28 cellular contexts compared by ENCODE assay signal in the genomic region with DNA sequence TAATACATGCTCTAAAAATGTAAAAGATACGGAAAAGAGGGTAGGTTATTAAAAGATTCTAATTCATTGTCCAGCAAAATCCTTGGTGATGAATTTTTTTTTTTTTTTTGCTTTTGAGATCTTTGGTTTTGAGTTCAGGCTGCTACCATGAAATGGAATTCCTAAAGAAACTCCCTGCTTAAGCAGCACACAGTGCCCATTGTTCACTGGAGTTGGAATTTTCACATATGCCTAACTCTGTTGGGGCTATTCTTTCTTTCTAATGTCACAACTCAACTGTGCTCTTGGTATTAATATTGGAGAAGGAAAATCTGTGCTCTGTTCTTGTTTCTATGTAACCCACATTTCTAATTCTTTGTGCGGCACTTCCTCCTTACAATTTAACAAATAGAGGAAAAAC. TPM values are rescaled to one million over a fixed set of nuclear protein-coding genes. Genes with fewer than 3 reads are reported as not detected.
DNase-seq lines count a peak whose midpoint lies in the region; ATAC-seq and TF ChIP-seq lines count a peak whose summit lies in the region.
"Had no signal": no experiment of that assay in that cellular context is flagged by ENCODE, and none has a peak within 500 bp of the region (broad histone marks: within the 10 kb centered on the region; RNA-seq: fewer than 3 reads in every experiment).

No MANE protein-coding gene starts in this region.

- H2AFZ ChIP-seq in OCI-LY7 (ENCODE audit: low read length), result no peak overlapping the region
- H2AFZ ChIP-seq in smooth muscle cell (ENCODE audit: low read depth), result no peak overlapping the region
- H2AFZ ChIP-seq: hepatocyte had no signal

- no peak overlapping the region for H3K27ac Mint-ChIP-seq in activated naive CD4-positive, alpha-beta T cell treated with anti-CD3 and anti-CD28 coated beads, Interleukin-2, amount 50 U/mL, for 24 hours
- peak overlapping the region; percentile 44 for H3K27ac Mint-ChIP-seq in endodermal cell
- H3K27ac Mint-ChIP-seq: activated naive CD4-positive, alpha-beta T cell treated with anti-CD3 and anti-CD28 coated beads, Interleukin-2, amount 10 ng/mL, durations not matched to agents 7 days and 5 days had no signal

- TSS peak; percentile 1 for BruUV-seq in OCI-LY7 (replicated peaks; lab: Mats Ljungman, UMichigan)

- no peak overlapping the region for H3K9ac ChIP-seq in endodermal cell (ENCODE audit: extremely low read depth, low read length, poor library complexity, severe bottlenecking)
- H3K9ac ChIP-seq in smooth muscle cell (ENCODE audit: low read depth), result no peak overlapping the region

- H3K36me3 ChIP-seq in OCI-LY7 (ENCODE audit: insufficient read depth, low read length), result peaks cover 96% of the 10 kb centered on the region
- H3K36me3 ChIP-seq in endodermal cell (ENCODE audit: control insufficient read depth, insufficient read depth, low read length), result peaks cover 68% of the 10 kb centered on the region
- H3K36me3 ChIP-seq in smooth muscle cell (ENCODE audit: low read depth), result peaks cover 27% of the 10 kb centered on the region

- 98 to 100% methylated on average over 2 of the region's 2 CpGs for WGBS in endodermal cell (ENCODE audit: insufficient coverage in 1 of 2, insufficient read length in 1 of 2), 2 experiments
- 97% methylated on average over 2 of the region's 2 CpGs for WGBS in smooth muscle cell (ENCODE audit: low lambda C conversion rate)

- TF ChIP-seq CTCF in OCI-LY7 (conservative IDR thresholded peaks at IDR 0.05; ENCODE audit: low read length), result no peak
- no peak for TF ChIP-seq CTCF in endodermal cell (conservative IDR thresholded peaks at IDR 0.05)
- no peak for TF ChIP-seq CTCF in smooth muscle cell (IDR thresholded peaks at IDR 0.05; ENCODE audit: borderline replicate concordance, insufficient read depth, poor library complexity, severe bottlenecking)

- H3K36me3 Mint-ChIP-seq in activated naive CD4-positive, alpha-beta T cell treated with anti-CD3 and anti-CD28 coated beads, Interleukin-2, amount 50 U/mL, for 24 hours, result peaks cover 2% of the 10 kb centered on the region
- peaks cover 50% of the 10 kb centered on the region for H3K36me3 Mint-ChIP-seq in endodermal cell (ENCODE audit: low read depth)

- H3K4me3 Mint-ChIP-seq in activated naive CD4-positive, alpha-beta T cell treated with anti-CD3 and anti-CD28 coated beads, Interleukin-2, amount 50 U/mL, for 24 hours, result peak overlapping the region; percentile 61
- H3K4me3 Mint-ChIP-seq in endodermal cell, result no peak overlapping the region
- H3K4me3 Mint-ChIP-seq: activated naive CD4-positive, alpha-beta T cell treated with anti-CD3 and anti-CD28 coated beads, Interleukin-2, amount 10 ng/mL, durations not matched to agents 7 days and 5 days had no signal

- H3K27me3 Mint-ChIP-seq in activated naive CD4-positive, alpha-beta T cell treated with anti-CD3 and anti-CD28 coated beads, Interleukin-2, amount 50 U/mL, for 24 hours, result no peaks in the 10 kb centered on the region
- no peaks in the 10 kb centered on the region for H3K27me3 Mint-ChIP-seq in endodermal cell (ENCODE audit: insufficient read depth)
- H3K27me3 Mint-ChIP-seq: activated naive CD4-positive, alpha-beta T cell treated with anti-CD3 and anti-CD28 coated beads, Interleukin-2, amount 10 ng/mL, durations not matched to agents 7 days and 5 days had no signal

- no peak for ATAC-seq in HG03521 (IDR thresholded peaks at IDR 0.05; ENCODE audit: unreplicated experiment)
- ATAC-seq: K562 had no signal

- no peaks in the 10 kb centered on the region for H3K9me3 Mint-ChIP-seq in activated naive CD4-positive, alpha-beta T cell treated with anti-CD3 and anti-CD28 coated beads, Interleukin-2, amount 50 U/mL, for 24 hours
- no peaks in the 10 kb centered on the region for H3K9me3 Mint-ChIP-seq in endodermal cell
- H3K9me3 Mint-ChIP-seq: activated naive CD4-positive, alpha-beta T cell treated with anti-CD3 and anti-CD28 coated beads, Interleukin-2, amount 10 ng/mL, durations not matched to agents 7 days and 5 days had no signal

- H4K20me1 ChIP-seq in OCI-LY7 (ENCODE audit: insufficient read depth, low read length) (peaks cover 52% of the 10 kb centered on the region), smooth muscle cell (ENCODE audit: low read depth) (peaks cover 99% of the 10 kb centered on the region)

- CTCF ChIA-PET in OCI-LY7 (lab: Charles Lee; ENCODE audit: unreplicated experiment), result no interaction called here

- H3K4me1 ChIP-seq in OCI-LY7 (ENCODE audit: insufficient read depth, low read length, poor library complexity, severe bottlenecking), result peaks cover under 1% of the 10 kb centered on the region
- peaks cover 10% of the 10 kb centered on the region for H3K4me1 ChIP-seq in endodermal cell (ENCODE audit: control insufficient read depth, insufficient read depth, low read length)
- H3K4me1 ChIP-seq in smooth muscle cell (ENCODE audit: low read depth), result peaks cover 25% of the 10 kb centered on the region

- intact Hi-C loops in OCI-LY7 (cut with micrococcal nuclease; ENCODE audit: unreplicated experiment) (no loop called here), cardiac septum (cut with DNase I) (no loop called here)

- peaks cover 3% of the 10 kb centered on the region for H3F3A ChIP-seq in smooth muscle cell (ENCODE audit: low read depth)

- DNase-seq in activated naive CD4-positive, alpha-beta T cell (lab: John Stamatoyannopoulos, UW), result no peak
- DNase-seq in OCI-LY7 (ENCODE audit: low spot score) (no peak), endodermal cell (no peak), smooth muscle cell (lab: John Stamatoyannopoulos, UW; ENCODE audit: unreplicated experiment) (no peak), cardiac septum (ENCODE audit: low spot score) (no peak), middle frontal gyrus (ENCODE audit: extremely low spot score, low spot score) (no peak)
- DNase-seq: ACHN; activated naive CD4-positive, alpha-beta T cell treated with anti-CD3 and anti-CD28 coated beads, Interleukin-2, amount 10 ng/mL, durations not matched to agents 7 days and 5 days; anterior cingulate cortex; Caco-2; caudate nucleus; DMS79; esophagus squamous epithelium; GF-D8; HCEC 1CT; MM.1S; NCI-H1417 treated with DMSO at 0.1 percent for 48 hours; NCI-H345; small intestine; stimulated activated CD4-positive, alpha-beta T cell treated with anti-CD3 and anti-CD28 coated beads, Interleukin-1b, Interleukin-23, amount 100 ng/mL, for 48 hours; stimulated activated CD8-positive, alpha-beta memory T cell treated with anti-CD3 and anti-CD28 coated beads, Interleukin-4, amount 100 ng/mL, for 48 hours; trophoblast cell had no signal

- H3K27me3 ChIP-seq in endodermal cell (ENCODE audit: control insufficient read depth, insufficient read depth, low read length, poor library complexity, severe bottlenecking) (no peaks in the 10 kb centered on the region), smooth muscle cell (ENCODE audit: low read depth) (no peaks in the 10 kb centered on the region)
- H3K27me3 ChIP-seq: esophagus squamous epithelium, hepatocyte, SJSA1 had no signal

- H3K9me2 ChIP-seq in OCI-LY7 (ENCODE audit: insufficient read depth, low read length), result no peaks in the 10 kb centered on the region

- H3K27ac ChIP-seq in OCI-LY7 (ENCODE audit: low read depth, low read length, poor library complexity, severe bottlenecking), result no peak overlapping the region
- H3K27ac ChIP-seq in endodermal cell (ENCODE audit: low read depth, low read length), result no peak overlapping the region
- H3K27ac ChIP-seq in smooth muscle cell (ENCODE audit: low read depth), result peak overlapping the region; percentile 33
- H3K27ac ChIP-seq: esophagus squamous epithelium, hepatocyte, SJSA1 had no signal

- H3K4me3 ChIP-seq in OCI-LY7 (ENCODE audit: low read depth, low read length, poor library complexity, severe bottlenecking), result no peak overlapping the region
- no peak overlapping the region for H3K4me3 ChIP-seq in endodermal cell (ENCODE audit: low read length)
- no peak overlapping the region for H3K4me3 ChIP-seq in smooth muscle cell
- H3K4me3 ChIP-seq: esophagus squamous epithelium, hepatocyte, K562, lung, SJSA1 had no signal

- H3K4me1 Mint-ChIP-seq in activated naive CD4-positive, alpha-beta T cell treated with anti-CD3 and anti-CD28 coated beads, Interleukin-2, amount 50 U/mL, for 24 hours, result peaks cover 45% of the 10 kb centered on the region
- peaks cover 23% of the 10 kb centered on the region for H3K4me1 Mint-ChIP-seq in endodermal cell

- POLR2A ChIA-PET in OCI-LY7 (lab: Charles Lee), result interaction anchor here (0.9 kb wide), 1 partner anchor 27 kb away, joined by 5 read pairs; no protein-coding TSS in a partner anchor

- H3K4me2 ChIP-seq in OCI-LY7 (ENCODE audit: low read length) (no peak overlapping the region), smooth muscle cell (no peak overlapping the region)
- H3K4me2 ChIP-seq: hepatocyte had no signal

- H3K9me3 ChIP-seq in OCI-LY7 (ENCODE audit: low read length) (no peaks in the 10 kb centered on the region), endodermal cell (ENCODE audit: control insufficient read depth, low read length) (no peaks in the 10 kb centered on the region), smooth muscle cell (replicated peaks; ENCODE audit: low read depth) (no peaks in the 10 kb centered on the region)
- H3K9me3 ChIP-seq: Caco-2, esophagus squamous epithelium, SJSA1 had no signal

- H3K79me2 ChIP-seq in OCI-LY7 (ENCODE audit: insufficient read depth, low read depth, low read length) (peaks cover 98% of the 10 kb centered on the region), smooth muscle cell (ENCODE audit: low read depth) (peaks cover 100% of the 10 kb centered on the region)

RNA-seq across cellular contexts. Expression of a gene that starts 21.5 kb away (rescaled TPM):
- 205 and 276 TPM in 2 replicates for total RNA-seq in OCI-LY7 (2014; rRNA removed; shearing (Covaris generic))
- total RNA-seq in OCI-LY7 (2022) (270 and 274 TPM in 2 replicates), endodermal cell (100 to 1,000 TPM; 250 to 279 TPM), smooth muscle cell (267 and 353 TPM in 2 replicates), cardiac septum (170 TPM)
- polyA plus RNA-seq in endodermal cell (2013, experiment 1 of 2), result 439 TPM
- 415 TPM for polyA plus RNA-seq in endodermal cell (2013, experiment 2 of 2)
- 151 and 169 TPM in 2 replicates for polyA plus RNA-seq in smooth muscle cell

RNA-seq across cellular contexts. Expression of a gene that starts 26.6 kb away (rescaled TPM):
- 64.3 and 73.6 TPM in 2 replicates for total RNA-seq in OCI-LY7 (2014; rRNA removed; shearing (Covaris generic))
- total RNA-seq in OCI-LY7 (2022) (97.8 and 113 TPM in 2 replicates), endodermal cell (100 to 1,000 TPM; 128 to 142 TPM), smooth muscle cell (96.1 and 98.1 TPM in 2 replicates), cardiac septum (133 TPM)
- polyA plus RNA-seq in endodermal cell (2013, experiment 1 of 2), result 193 TPM
- polyA plus RNA-seq in endodermal cell (2013, experiment 2 of 2), result 186 TPM
- 120 and 123 TPM in 2 replicates for polyA plus RNA-seq in smooth muscle cell
